In the genomic region with DNA sequence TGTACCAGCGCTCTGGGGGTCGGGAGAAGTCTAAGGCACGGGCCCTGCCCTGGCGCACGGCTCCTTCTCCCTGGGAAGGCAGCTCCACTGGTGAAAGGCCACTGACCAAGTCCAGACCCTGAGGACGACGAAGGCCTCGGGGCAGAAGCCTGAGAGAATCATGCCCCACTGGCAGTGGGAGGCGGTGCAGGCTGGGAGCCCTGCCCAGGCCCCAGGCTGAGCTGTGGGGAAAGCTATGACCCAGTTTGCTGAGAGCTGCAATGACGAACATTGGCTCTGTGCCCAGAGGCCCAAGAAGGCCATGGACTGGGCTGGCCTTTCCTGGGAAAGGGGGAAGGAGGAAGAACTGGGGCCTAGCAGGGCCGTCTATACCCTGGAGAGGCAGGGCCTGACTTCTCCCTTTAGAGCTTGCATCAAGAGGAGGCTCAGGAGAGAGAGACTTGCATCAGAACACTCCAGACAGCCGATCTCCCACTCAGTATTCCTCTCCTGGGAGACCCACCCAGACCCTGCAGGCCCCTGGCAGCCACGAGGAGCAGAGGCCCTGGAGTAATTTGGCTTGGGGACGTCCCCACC, we compare ENCODE assay signal across 9 cellular contexts. TPM values are rescaled to one million over a fixed set of nuclear protein-coding genes. Genes with fewer than 3 reads are reported as not detected.
A peak's percentile ranks its signal among the peaks of the same experiment; 100 is the strongest.
DNase-seq lines count a peak whose midpoint lies in the region; ATAC-seq lines count a peak whose summit lies in the region.
"Had no signal": no experiment of that assay in that cellular context is flagged by ENCODE, and none has a peak within 500 bp of the region (broad histone marks: within the 10 kb centered on the region; RNA-seq: fewer than 3 reads in every experiment).

No MANE protein-coding gene starts in this region.

- peak; percentile 34 for ATAC-seq in activated naive CD8-positive, alpha-beta T cell treated with anti-CD3 and anti-CD28 coated beads, Interleukin-2, amount 50 U/mL, for 24 hours
- ATAC-seq in esophagus mucosa (peak; percentile 68), HG03280 (IDR thresholded peaks at IDR 0.05; ENCODE audit: unreplicated experiment) (no peak)

- no peaks in the 10 kb centered on the region for H3K27me3 Mint-ChIP-seq in activated naive CD8-positive, alpha-beta T cell treated with anti-CD3 and anti-CD28 coated beads, Interleukin-2, amount 50 U/mL, for 24 hours
- H3K27me3 Mint-ChIP-seq in activated naive CD8-positive, alpha-beta T cell treated with anti-CD3 and anti-CD28 coated beads for 36 hours: no peaks in the 10 kb centered on the region
- H3K27me3 Mint-ChIP-seq: central memory CD8-positive, alpha-beta T cell had no signal

- no peaks in the 10 kb centered on the region for H3K36me3 Mint-ChIP-seq in activated naive CD8-positive, alpha-beta T cell treated with anti-CD3 and anti-CD28 coated beads, Interleukin-2, amount 50 U/mL, for 24 hours (ENCODE audit: low read depth)
- H3K36me3 Mint-ChIP-seq in activated naive CD8-positive, alpha-beta T cell treated with anti-CD3 and anti-CD28 coated beads for 36 hours: peaks cover 2% of the 10 kb centered on the region

- H3K9me3 ChIP-seq in SJSA1 (replicated peaks) (no peaks in the 10 kb centered on the region), muscle layer of colon (ENCODE audit: low read length) (no peaks in the 10 kb centered on the region)

- no peak overlapping the region for H3K4me3 ChIP-seq in SJSA1
- peak overlapping the region in 1 of 2 donors; percentile 21 for H3K4me3 ChIP-seq in muscle layer of colon (ENCODE audit: low read depth in 1 of 2, low read length in 2 of 2)

- no peaks in the 10 kb centered on the region for H3K27me3 ChIP-seq in SJSA1 (replicated peaks)
- H3K27me3 ChIP-seq in muscle layer of colon (ENCODE audit: control insufficient read depth in 1 of 2, insufficient read depth in 2 of 2, low read length in 2 of 2): no peaks in the 10 kb centered on the region

- no peak for DNase-seq in activated naive CD8-positive, alpha-beta T cell treated with anti-CD3 and anti-CD28 coated beads, Interleukin-2, amount 50 U/mL, for 24 hours
- no peak for DNase-seq in activated naive CD8-positive, alpha-beta T cell treated with anti-CD3 and anti-CD28 coated beads for 36 hours
- DNase-seq in SJSA1 (ENCODE audit: low read depth in 1 of 2, low spot score in 2 of 2): peak; percentile 93 to 98
- no peak for DNase-seq in stimulated activated CD4-positive, alpha-beta T cell treated with anti-CD3 and anti-CD28 coated beads, Interleukin-1b, Interleukin-23, amount 100 ng/mL, for 48 hours
- DNase-seq in stimulated activated CD4-positive, alpha-beta T cell treated with anti-CD3 and anti-CD28 coated beads, Interleukin-2, amount 100 ng/mL, for 48 hours: no peak

- no peak overlapping the region for H3K4me3 Mint-ChIP-seq in activated naive CD8-positive, alpha-beta T cell treated with anti-CD3 and anti-CD28 coated beads, Interleukin-2, amount 50 U/mL, for 24 hours
- no peak overlapping the region for H3K4me3 Mint-ChIP-seq in activated naive CD8-positive, alpha-beta T cell treated with anti-CD3 and anti-CD28 coated beads for 36 hours
- H3K4me3 Mint-ChIP-seq: central memory CD8-positive, alpha-beta T cell had no signal

- H3K36me3 ChIP-seq in SJSA1: peaks cover 5% of the 10 kb centered on the region; the same call in 1 of the 2 replicates
- peaks cover 42% of the 10 kb centered on the region for H3K36me3 ChIP-seq in muscle layer of colon (ENCODE audit: insufficient read depth, low read length)

- peak overlapping the region; percentile 89 for H3K9ac ChIP-seq in muscle layer of colon (ENCODE audit: low read length)

- H3K4me1 Mint-ChIP-seq in activated naive CD8-positive, alpha-beta T cell treated with anti-CD3 and anti-CD28 coated beads, Interleukin-2, amount 50 U/mL, for 24 hours: no peaks in the 10 kb centered on the region
- H3K4me1 Mint-ChIP-seq in activated naive CD8-positive, alpha-beta T cell treated with anti-CD3 and anti-CD28 coated beads for 36 hours: no peaks in the 10 kb centered on the region

- H3K4me1 ChIP-seq in SJSA1 (replicated peaks): peaks cover 44% of the 10 kb centered on the region
- H3K4me1 ChIP-seq in muscle layer of colon (ENCODE audit: insufficient read depth, low read length): peaks cover 82% of the 10 kb centered on the region

- H3K9me3 Mint-ChIP-seq in activated naive CD8-positive, alpha-beta T cell treated with anti-CD3 and anti-CD28 coated beads, Interleukin-2, amount 50 U/mL, for 24 hours: no peaks in the 10 kb centered on the region
- H3K9me3 Mint-ChIP-seq in activated naive CD8-positive, alpha-beta T cell treated with anti-CD3 and anti-CD28 coated beads for 36 hours: no peaks in the 10 kb centered on the region
- H3K9me3 Mint-ChIP-seq: central memory CD8-positive, alpha-beta T cell had no signal

- no peak overlapping the region for H3K27ac Mint-ChIP-seq in activated naive CD8-positive, alpha-beta T cell treated with anti-CD3 and anti-CD28 coated beads, Interleukin-2, amount 50 U/mL, for 24 hours
- H3K27ac Mint-ChIP-seq in activated naive CD8-positive, alpha-beta T cell treated with anti-CD3 and anti-CD28 coated beads for 36 hours: no peak overlapping the region

- H3K27ac ChIP-seq in SJSA1 (peak overlapping the region; percentile 84), muscle layer of colon (ENCODE audit: low read depth, low read length) (peak overlapping the region; percentile 99)

RNA-seq across cellular contexts. Expression of gene HS1BP3, which starts 32.9 kb away (rescaled TPM):
- total RNA-seq in activated naive CD8-positive, alpha-beta T cell treated with anti-CD3 and anti-CD28 coated beads for 36 hours: 1 to 10 TPM; 5.9 to 6.0 TPM
- 17.2 and 32.3 TPM in 2 replicates for total RNA-seq in SJSA1 (2014; rRNA removed; shearing (Covaris generic))
- total RNA-seq in esophagus mucosa: 12.4 TPM

RNA-seq across cellular contexts. Expression of gene GDF7, which starts 49.0 kb away (rescaled TPM):
- not detected for total RNA-seq in activated naive CD8-positive, alpha-beta T cell treated with anti-CD3 and anti-CD28 coated beads for 36 hours
- 0.03 TPM in 1 of 2 replicates, not detected in the other for total RNA-seq in SJSA1 (2014; rRNA removed; shearing (Covaris generic))
- 0.32 TPM for total RNA-seq in esophagus mucosa

Comparison
In these comparisons a context has a peak if more than half of its experiments do, and no peak if none do; other contexts are left out.
1. DNase-seq: peak in SJSA1 (2 of 2); none in activated naive CD8-positive, alpha-beta T cell treated with anti-CD3 and anti-CD28 coated beads, Interleukin-2, amount 50 U/mL, for 24 hours (single experiment), activated naive CD8-positive, alpha-beta T cell treated with anti-CD3 and anti-CD28 coated beads for 36 hours (single experiment), stimulated activated CD4-positive, alpha-beta T cell treated with anti-CD3 and anti-CD28 coated beads, Interleukin-1b, Interleukin-23, amount 100 ng/mL, for 48 hours (single experiment) and stimulated activated CD4-positive, alpha-beta T cell treated with anti-CD3 and anti-CD28 coated beads, Interleukin-2, amount 100 ng/mL, for 48 hours (0 of 2).